In the genomic region with DNA sequence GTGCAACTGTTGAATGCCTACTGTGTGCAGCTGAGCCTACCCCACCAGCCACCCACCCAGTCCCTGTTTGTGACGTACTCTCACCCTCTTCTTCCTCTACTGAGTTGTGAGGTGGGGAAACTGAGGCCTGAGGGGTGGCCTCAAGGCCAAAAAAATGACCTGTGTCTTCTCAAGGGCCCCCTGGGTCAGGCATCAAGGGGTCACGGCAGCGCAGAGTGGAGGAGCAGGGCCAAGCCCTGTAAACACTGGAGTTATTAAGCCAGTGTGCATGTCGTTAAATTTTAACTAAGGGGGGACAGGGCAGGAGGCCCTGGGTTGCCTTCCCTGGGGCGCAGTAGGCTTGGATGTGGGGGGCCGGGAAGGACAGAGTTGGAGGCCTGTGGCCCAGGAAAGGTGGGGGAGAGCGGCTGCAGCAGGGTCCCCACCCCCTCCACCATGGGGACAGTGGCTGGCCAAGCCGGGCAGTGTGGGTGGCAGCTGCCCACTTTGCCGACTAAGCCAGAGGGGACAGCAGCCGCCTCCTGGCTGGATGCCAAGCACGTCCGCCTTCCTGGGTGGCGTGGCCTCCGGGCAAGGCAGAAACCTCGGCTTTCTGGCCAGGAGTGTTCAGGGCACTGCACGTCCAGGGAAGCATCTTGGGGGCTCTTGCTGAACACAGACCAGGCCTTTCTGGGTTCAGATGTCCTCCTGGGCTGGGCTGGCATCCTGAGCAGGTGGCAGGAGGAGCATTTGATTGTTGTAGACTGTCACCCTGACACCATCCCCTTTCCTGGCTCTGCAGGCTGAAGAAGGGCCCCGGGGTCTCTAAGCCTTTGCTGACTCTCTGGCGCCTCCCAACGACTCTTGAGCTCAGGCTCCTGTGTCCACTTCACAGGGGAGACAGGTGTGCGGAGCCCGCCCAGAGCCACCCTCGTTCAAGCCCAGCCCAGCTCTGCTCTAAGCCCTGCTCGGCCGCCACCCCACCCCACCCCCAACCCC, we compare ENCODE assay signal across 8 cellular contexts. TPM values are rescaled to one million over a fixed set of nuclear protein-coding genes. Genes with fewer than 3 reads are reported as not detected.
DNase-seq lines count a peak whose midpoint lies in the region; ATAC-seq and TF ChIP-seq lines count a peak whose summit lies in the region.

No MANE protein-coding gene starts in this region.

- TF ChIP-seq POLR2A in body of pancreas (IDR thresholded peaks at IDR 0.05): no peak

- peak overlapping the region in 1 of 11 experiments; percentile 7; a peak in 1 of 22 replicates for H3K9ac ChIP-seq in BLaER1 treated with 17β-estradiol and CSF1 and Interleukin-3, amounts not matched to agents 10 nM and 100 nM
- H3K9ac ChIP-seq in mesendoderm (ENCODE audit: low read length): no peak overlapping the region

- H4K5ac ChIP-seq in mesendoderm (ENCODE audit: low read length): no peak overlapping the region

- H3K79me2 ChIP-seq in mesendoderm (ENCODE audit: control insufficient read depth, insufficient read depth, low read length): no peaks in the 10 kb centered on the region

- DNase-seq in GM19240 (ENCODE audit: insufficient read length, low spot score): peak; percentile 64
- peak; percentile 86 to 93 for DNase-seq in NCI-H524 (lab: John Stamatoyannopoulos, UW)
- DNase-seq in body of pancreas: peak; percentile 50 to 75 (median 72)
- DNase-seq in mesendoderm: peak; percentile 86
- DNase-seq in activated effector memory CD4-positive, alpha-beta T cell treated with anti-CD3 and anti-CD28 coated beads, Interleukin-2, amount 50 U/mL, for 16 hours: no peak
- DNase-seq in GDM1 (lab: John Stamatoyannopoulos, UW): no peak

- H3K18ac ChIP-seq in mesendoderm (ENCODE audit: low read length): no peak overlapping the region

- H3K4ac ChIP-seq in mesendoderm (ENCODE audit: low read depth, low read length): no peak overlapping the region

- peak overlapping the region in 6 of 11 experiments; percentile 11 to 89 (median 20); a peak in 9 of 22 replicates for H3K4me2 ChIP-seq in BLaER1 treated with 17β-estradiol and CSF1 and Interleukin-3, amounts not matched to agents 10 nM and 100 nM
- no peak overlapping the region for H3K4me2 ChIP-seq in mesendoderm (ENCODE audit: low read length)

- peaks cover 0 to 9% (median 6%) of the 10 kb centered on the region in 11 experiments; a peak in 7 of 22 replicates for H4K20me1 ChIP-seq in BLaER1 treated with 17β-estradiol and CSF1 and Interleukin-3, amounts not matched to agents 10 nM and 100 nM

- H3K56ac ChIP-seq in mesendoderm (ENCODE audit: low read length): no peak overlapping the region

- TF ChIP-seq CTCF in body of pancreas (IDR thresholded peaks at IDR 0.05): peak in 1 of 7 experiments; percentile 8

- no peak overlapping the region for H2BK15ac ChIP-seq in mesendoderm (replicated peaks; ENCODE audit: low read depth)

- H3K27ac ChIP-seq in BLaER1 treated with 17β-estradiol and CSF1 and Interleukin-3, amounts not matched to agents 10 nM and 100 nM: no peak overlapping the region
- H3K27ac ChIP-seq in body of pancreas: peak overlapping the region in 3 of 4 donors; percentile 53 to 55 (median 54)
- H3K27ac ChIP-seq in mesendoderm (ENCODE audit: low read depth, low read length): no peak overlapping the region

- H3K23ac ChIP-seq in mesendoderm (ENCODE audit: low read length): no peak overlapping the region

- H2BK120ac ChIP-seq in mesendoderm (ENCODE audit: low read depth, low read length): no peak overlapping the region

- H3K36me3 ChIP-seq in BLaER1 treated with 17β-estradiol and CSF1 and Interleukin-3, amounts not matched to agents 10 nM and 100 nM: no peaks in the 10 kb centered on the region; a peak in 1 of 22 replicates
- no peaks in the 10 kb centered on the region for H3K36me3 ChIP-seq in body of pancreas (replicated peaks in 1 of 2; ENCODE audit: insufficient read depth in 1 of 2, low read depth in 2 of 2)
- H3K36me3 ChIP-seq in mesendoderm (ENCODE audit: control insufficient read depth, insufficient read depth, low read length): no peaks in the 10 kb centered on the region

- no peak overlapping the region for H4K8ac ChIP-seq in mesendoderm (ENCODE audit: low read depth, low read length)

- H3K4me1 ChIP-seq in BLaER1 treated with 17β-estradiol and CSF1 and Interleukin-3, amounts not matched to agents 10 nM and 100 nM: peaks cover 4 to 25% (median 17%) of the 10 kb centered on the region in 10 experiments; a peak in 17 of 20 replicates
- H3K4me1 ChIP-seq in body of pancreas (peaks cover 15% of the 10 kb centered on the region), mesendoderm (ENCODE audit: control insufficient read depth, low read depth, low read length) (no peaks in the 10 kb centered on the region)

- H2BK5ac ChIP-seq in mesendoderm (ENCODE audit: low read length): no peak overlapping the region

- intact Hi-C loops in body of pancreas (cut with DNase I): no loop called here

- no peaks in the 10 kb centered on the region for H3K79me1 ChIP-seq in mesendoderm (ENCODE audit: low read length)

- H3K27me3 ChIP-seq in BLaER1 treated with 17β-estradiol and CSF1 and Interleukin-3, amounts not matched to agents 10 nM and 100 nM: peaks cover 0 to 3% (median 0%) of the 10 kb centered on the region in 11 experiments; a peak in 1 of 22 replicates
- H3K27me3 ChIP-seq in body of pancreas: peaks cover 0 to 3% of the 10 kb centered on the region in 2 donors
- H3K27me3 ChIP-seq in mesendoderm (ENCODE audit: insufficient read depth, low read length, poor library complexity): no peaks in the 10 kb centered on the region

- ATAC-seq in body of pancreas (peak; percentile 39), HG03025 (IDR thresholded peaks at IDR 0.05; ENCODE audit: low FRiP score, unreplicated experiment) (no peak)

- no peak overlapping the region for H2AK5ac ChIP-seq in mesendoderm (ENCODE audit: low read length)

- no peaks in the 10 kb centered on the region for H3K9me3 ChIP-seq in BLaER1 treated with 17β-estradiol and CSF1 and Interleukin-3, amounts not matched to agents 10 nM and 100 nM (replicated peaks in 1 of 11)
- no peaks in the 10 kb centered on the region for H3K9me3 ChIP-seq in body of pancreas

- 19 to 45% methylated on average over 4 to 24 of the region's 24 CpGs for WGBS in body of pancreas, 2 donors
- WGBS in mesendoderm (ENCODE audit: extremely low coverage, insufficient coverage, low lambda C conversion rate): no CpG with 5 or more reads among the region's 24 CpGs

- H3K4me3 ChIP-seq in BLaER1 treated with 17β-estradiol and CSF1 and Interleukin-3, amounts not matched to agents 10 nM and 100 nM: no peak overlapping the region
- no peak overlapping the region for H3K4me3 ChIP-seq in body of pancreas
- no peak overlapping the region for H3K4me3 ChIP-seq in mesendoderm (ENCODE audit: low read length)

RNA-seq across cellular contexts. Expression of a gene that starts 1.9 kb away (rescaled TPM):
- total RNA-seq in body of pancreas: 10 to 100 TPM; 13.2 to 24.4 TPM
- polyA plus RNA-seq in mesendoderm (2013, experiment 1 of 2): 2.1 TPM
- polyA plus RNA-seq in mesendoderm (2013, experiment 2 of 2): 2.0 TPM

Comparison
In these comparisons a context has a peak if more than half of its experiments do, and no peak if none do; other contexts are left out.
1. H3K27ac ChIP-seq: peak in body of pancreas (3 of 4); none in BLaER1 treated with 17β-estradiol and CSF1 and Interleukin-3, amounts not matched to agents 10 nM and 100 nM (0 of 11) and mesendoderm (single experiment).
2. DNase-seq: peak in GM19240 (single experiment), NCI-H524 (2 of 2), body of pancreas (4 of 4) and mesendoderm (single experiment); none in activated effector memory CD4-positive, alpha-beta T cell treated with anti-CD3 and anti-CD28 coated beads, Interleukin-2, amount 50 U/mL, for 16 hours (single experiment) and GDM1 (single experiment).